ENCODE assay signal across 25 cellular contexts in the genomic region with DNA sequence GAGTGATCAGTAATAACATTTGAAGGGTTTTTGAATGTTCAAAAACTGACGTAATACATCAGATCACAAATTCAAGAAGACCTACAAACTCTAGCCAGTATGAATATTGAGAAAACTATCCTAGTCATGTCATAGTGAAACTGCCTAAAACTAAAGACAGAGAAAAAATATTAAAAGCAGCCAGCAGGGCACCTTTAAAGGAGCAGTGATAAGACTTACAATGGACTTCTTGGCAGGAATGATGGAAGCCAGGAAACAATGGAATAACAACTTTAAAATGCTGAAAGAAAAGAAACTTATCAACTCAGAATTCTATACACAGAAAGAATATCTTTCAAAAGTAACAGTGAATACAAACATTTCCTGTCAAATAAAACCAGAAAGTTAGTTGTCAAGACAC.
DNase-seq lines count a peak whose midpoint lies in the region; ATAC-seq, FAIRE-seq and TF ChIP-seq lines count a peak whose summit lies in the region.
"Had no signal": no experiment of that assay in that cellular context is flagged by ENCODE, and none has a peak within 500 bp of the region (broad histone marks: within the 10 kb centered on the region; RNA-seq: fewer than 3 reads in every experiment).

No MANE protein-coding gene starts in this region.

- H3K9ac ChIP-seq in HepG2 (ENCODE audit: insufficient read depth, low read depth, low read length) (no peak overlapping the region), endodermal cell (ENCODE audit: extremely low read depth, low read length, poor library complexity, severe bottlenecking) (no peak overlapping the region)

- H3K36me3 Mint-ChIP-seq in endodermal cell (ENCODE audit: low read depth) = no peaks in the 10 kb centered on the region
- H3K36me3 Mint-ChIP-seq in activated naive CD8-positive, alpha-beta T cell treated with anti-CD3 and anti-CD28 coated beads for 36 hours = no peaks in the 10 kb centered on the region

- no peak for FAIRE-seq in HepG2 (lab: Jason Lieb, UNC)
- FAIRE-seq: GM19239 had no signal

- H3K79me2 ChIP-seq in HepG2 (ENCODE audit: insufficient read depth, low read length) = no peaks in the 10 kb centered on the region

- in situ Hi-C loops in HepG2 (cut with HindIII; ENCODE audit: extremely low pct_ligation_motif_present, low pct_unique_long_range_greater_than_20kb) = no loop called here

- intact Hi-C loops in HepG2 (cut with micrococcal nuclease; ENCODE audit: unreplicated experiment) = no loop called here
- intact Hi-C loops in right lobe of liver (cut with DNase I) = no loop called here

- no TSS peak for BruUV-seq in HepG2 (replicated peaks; lab: Mats Ljungman, UMichigan)

- H4K20me1 ChIP-seq in HepG2 (ENCODE audit: insufficient read depth, low read length) = no peaks in the 10 kb centered on the region

- no peak overlapping the region for H2AFZ ChIP-seq in HepG2 (ENCODE audit: low read length)

- POLR2A ChIA-PET in HepG2 (lab: Yijun Ruan, JAX) = no interaction called here

- H3K27ac ChIP-seq in HepG2 (ENCODE audit: extremely low read length, insufficient read depth, low read length) = no peak overlapping the region
- no peak overlapping the region for H3K27ac ChIP-seq in right lobe of liver
- no peak overlapping the region for H3K27ac ChIP-seq in endodermal cell (ENCODE audit: low read depth, low read length)
- H3K27ac ChIP-seq in effector memory CD4-positive, alpha-beta T cell (ENCODE audit: insufficient read depth, low read length, poor library complexity, severe bottlenecking) = no peak overlapping the region
- H3K27ac ChIP-seq: HL-60, RWPE1 had no signal

- H3K4me1 ChIP-seq in HepG2 (ENCODE audit: insufficient read depth, low read length) (no peaks in the 10 kb centered on the region), right lobe of liver (no peaks in the 10 kb centered on the region), endodermal cell (ENCODE audit: control insufficient read depth, insufficient read depth, low read length) (peaks cover 3% of the 10 kb centered on the region)
- no peaks in the 10 kb centered on the region for H3K4me1 ChIP-seq in effector memory CD4-positive, alpha-beta T cell (ENCODE audit: control insufficient read depth, insufficient read depth, low read length, poor library complexity, severe bottlenecking)
- H3K4me1 ChIP-seq: HAP-1 had no signal

- H3K36me3 ChIP-seq in HepG2 (replicated peaks in 1 of 2; ENCODE audit: control insufficient read depth in 1 of 2, insufficient read depth in 2 of 2, low read length in 2 of 2) (no peaks in the 10 kb centered on the region), right lobe of liver (no peaks in the 10 kb centered on the region), endodermal cell (ENCODE audit: control insufficient read depth, insufficient read depth, low read length) (no peaks in the 10 kb centered on the region)
- no peaks in the 10 kb centered on the region for H3K36me3 ChIP-seq in effector memory CD4-positive, alpha-beta T cell (ENCODE audit: control insufficient read depth, insufficient read depth, low read length)
- H3K36me3 ChIP-seq: HAP-1 had no signal

- ATAC-seq in HepG2 = no peak
- no peak for ATAC-seq in right lobe of liver
- ATAC-seq: Panc1 had no signal

- peaks cover 23% of the 10 kb centered on the region for H3K9me3 ChIP-seq in HepG2 (ENCODE audit: low read length)
- H3K9me3 ChIP-seq in right lobe of liver = no peaks in the 10 kb centered on the region
- H3K9me3 ChIP-seq in endodermal cell (ENCODE audit: control insufficient read depth, low read length) = peaks cover 36% of the 10 kb centered on the region
- no peaks in the 10 kb centered on the region for H3K9me3 ChIP-seq in effector memory CD4-positive, alpha-beta T cell (ENCODE audit: control insufficient read depth, low read length)
- H3K9me3 ChIP-seq: HAP-1 had no signal

- H3K9me3 Mint-ChIP-seq in endodermal cell = peaks cover 30% of the 10 kb centered on the region
- peaks cover 12% of the 10 kb centered on the region for H3K9me3 Mint-ChIP-seq in activated naive CD8-positive, alpha-beta T cell treated with anti-CD3 and anti-CD28 coated beads for 36 hours

- TF ChIP-seq POLR2A in HepG2 (IDR thresholded peaks at IDR 0.05; ENCODE audit: insufficient read depth in 1 of 2, low read depth in 2 of 2, low read length in 2 of 2) = no peak
- TF ChIP-seq POLR2A in right lobe of liver (IDR thresholded peaks at IDR 0.05) = no peak

- 14% methylated on average over 1 of the region's 1 CpG for WGBS in HepG2 (ENCODE audit: low lambda C conversion rate)
- WGBS in right lobe of liver (ENCODE audit: insufficient coverage, low coverage, low lambda C conversion rate, missing lambda C conversion rate) = 64% methylated on average over 1 of the region's 1 CpG
- WGBS in endodermal cell (ENCODE audit: insufficient coverage in 1 of 2, insufficient read length in 1 of 2), 2 experiments = 67% methylated on average over 1 of the region's 1 CpG; no CpG with 5 or more reads in 1 of the 2 experiments

- H3K4me3 Mint-ChIP-seq in endodermal cell = no peak overlapping the region
- H3K4me3 Mint-ChIP-seq in activated naive CD8-positive, alpha-beta T cell treated with anti-CD3 and anti-CD28 coated beads for 36 hours = no peak overlapping the region
- H3K4me3 Mint-ChIP-seq: CD4-positive, alpha-beta memory T cell had no signal

- H3K4me1 Mint-ChIP-seq in endodermal cell = peaks cover 3% of the 10 kb centered on the region
- H3K4me1 Mint-ChIP-seq in activated naive CD8-positive, alpha-beta T cell treated with anti-CD3 and anti-CD28 coated beads for 36 hours = no peaks in the 10 kb centered on the region
- H3K4me1 Mint-ChIP-seq: CD4-positive, alpha-beta memory T cell had no signal

- CTCF ChIA-PET in HepG2 (lab: Yijun Ruan, JAX; ENCODE audit: low intra/inter-chr PET ratio, low total read pairs) = no interaction called here

- H3K4me3 ChIP-seq in HepG2 (replicated peaks in 1 of 3; ENCODE audit: insufficient read depth in 1 of 3, low read depth in 2 of 3, low read length in 3 of 3) = no peak overlapping the region
- H3K4me3 ChIP-seq in right lobe of liver = no peak overlapping the region
- H3K4me3 ChIP-seq in endodermal cell (ENCODE audit: low read length) = peak overlapping the region; percentile 34
- H3K4me3 ChIP-seq in effector memory CD4-positive, alpha-beta T cell (ENCODE audit: insufficient read depth, low read depth, low read length, poor library complexity, severe bottlenecking) = no peak overlapping the region
- H3K4me3 ChIP-seq: HAP-1 had no signal

- TF ChIP-seq RAD21 in HepG2 (CRISPR knock-in tag; IDR thresholded peaks at IDR 0.05) = no peak

- TF ChIP-seq CTCF in HepG2 (CRISPR knock-in tag; IDR thresholded peaks at IDR 0.05) (no peak), right lobe of liver (IDR thresholded peaks at IDR 0.05) (no peak), endodermal cell (conservative IDR thresholded peaks at IDR 0.05) (peak; percentile 27)

- TF ChIP-seq EP300 in HepG2 (IDR thresholded peaks at IDR 0.05; ENCODE audit: low read depth in 2 of 2, low read length in 2 of 2) = no peak
- no peak for TF ChIP-seq EP300 in HepG2 (CRISPR knock-in tag; IDR thresholded peaks at IDR 0.05; ENCODE audit: borderline replicate concordance)

- DNase-seq in HepG2 (ENCODE audit: low spot score) (no peak), right lobe of liver (no peak), OCI-M1 (lab: John Stamatoyannopoulos, UW) (peak; percentile 24), endodermal cell (no peak), NCI-H2029 treated with DMSO at 0.1 percent for 48 hours (lab: John Stamatoyannopoulos, UW) (no peak)
- DNase-seq in activated naive CD8-positive, alpha-beta T cell treated with anti-CD3 and anti-CD28 coated beads for 36 hours = no peak
- no peak for DNase-seq in activated CD4-positive, alpha-beta T cell treated with anti-CD3 and anti-CD28 coated beads, Interleukin-2, amount 50 U/mL, for 4 hours
- no peak for DNase-seq in effector memory CD4-positive, alpha-beta T cell
- DNase-seq: C1 segment of cervical spinal cord; CD4-positive, alpha-beta memory T cell; COR-L47; DMS79; Kasumi-1; NCI-H1105; NCI-H1436 treated with DMSO at 0.1 percent for 48 hours; NCI-H187 treated with DMSO at 0.1 percent for 48 hours; NCI-H2107; NCI-H446; NCI-H526 treated with DMSO at 0.1 percent for 48 hours; SHP77 had no signal

- no peak overlapping the region for H3K27ac Mint-ChIP-seq in endodermal cell
- H3K27ac Mint-ChIP-seq in activated naive CD8-positive, alpha-beta T cell treated with anti-CD3 and anti-CD28 coated beads for 36 hours = no peak overlapping the region
- H3K27ac Mint-ChIP-seq: CD4-positive, alpha-beta memory T cell had no signal

- H3K27me3 ChIP-seq in HepG2 (ENCODE audit: control insufficient read depth in 1 of 2, insufficient read depth in 2 of 2, low read length in 2 of 2) (peaks cover 0 to 2% of the 10 kb centered on the region in 2 experiments; a peak in 1 of 5 replicates), right lobe of liver (no peaks in the 10 kb centered on the region), endodermal cell (ENCODE audit: control insufficient read depth, insufficient read depth, low read length, poor library complexity, severe bottlenecking) (no peaks in the 10 kb centered on the region)
- no peaks in the 10 kb centered on the region for H3K27me3 ChIP-seq in effector memory CD4-positive, alpha-beta T cell (replicated peaks; ENCODE audit: control insufficient read depth, insufficient read depth, low read length, poor library complexity, severe bottlenecking)

- no peaks in the 10 kb centered on the region for H3K27me3 Mint-ChIP-seq in endodermal cell (ENCODE audit: insufficient read depth)
- peaks cover 10% of the 10 kb centered on the region for H3K27me3 Mint-ChIP-seq in activated naive CD8-positive, alpha-beta T cell treated with anti-CD3 and anti-CD28 coated beads for 36 hours

- no peak overlapping the region for H3K4me2 ChIP-seq in HepG2 (ENCODE audit: low read depth, low read length)

TF ChIP-seq in HepG2, 621 proteins besides CTCF, POLR2A, EP300 and RAD21:
- TF ChIP-seq ZNF317 (CRISPR knock-in tag; IDR thresholded peaks at IDR 0.05) (peak; percentile 98), CREB1 (IDR thresholded peaks at IDR 0.05) (no peak), CREB1 (CRISPR knock-in tag; IDR thresholded peaks at IDR 0.05) (no peak)
TF ChIP-seq in HepG2: peak in this region for 1.
